In the genomic region with DNA sequence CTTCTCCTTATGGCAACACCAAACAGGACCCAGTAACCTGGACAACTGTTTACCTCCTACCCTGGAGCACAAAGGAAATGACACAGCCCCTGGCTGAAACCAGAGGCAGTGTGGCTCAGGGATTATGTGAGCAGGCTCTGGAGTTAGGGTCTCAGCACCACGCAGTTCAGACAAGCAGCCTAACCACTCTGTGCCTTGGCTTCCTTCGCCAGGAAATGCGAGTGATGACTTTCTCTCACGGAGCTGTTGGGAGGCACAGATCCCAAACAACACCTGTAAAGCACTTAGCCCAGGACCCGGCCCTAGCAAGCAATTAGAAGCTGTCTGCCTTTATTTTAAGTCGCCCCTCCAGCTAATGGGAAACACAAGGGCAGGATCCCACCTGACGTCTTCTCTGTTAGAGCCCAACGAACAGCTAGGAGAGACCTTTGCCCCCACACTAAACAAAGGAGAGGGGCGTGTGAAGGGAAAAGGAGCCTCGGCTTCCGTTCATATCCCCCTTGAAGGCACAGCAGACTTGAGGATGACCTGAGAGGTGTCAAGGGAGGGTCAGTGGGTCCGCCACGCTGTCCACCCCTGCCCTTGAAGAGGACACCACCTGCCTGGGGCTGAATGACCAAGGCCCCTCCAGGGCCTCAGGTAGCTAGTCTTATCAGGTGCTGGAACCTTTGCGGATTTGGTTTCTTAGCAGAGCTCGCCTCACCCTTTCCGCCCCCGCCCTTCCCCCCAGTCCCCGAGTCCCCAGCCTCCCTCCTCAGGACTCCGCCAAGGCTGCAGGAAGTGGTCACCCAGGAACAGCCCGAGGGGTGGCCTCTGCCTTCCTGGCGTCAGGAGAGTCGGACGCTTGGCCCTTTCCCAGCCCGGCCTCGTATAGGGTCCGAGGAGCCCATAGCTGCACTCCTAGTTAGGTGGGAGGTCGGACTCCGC, we compare ENCODE assay signal across 1 cellular context.
TF ChIP-seq lines count a peak whose summit lies in the region.

No MANE protein-coding gene starts in this region.

TF ChIP-seq in SK-N-SH, 30 proteins besides CTCF, POLR2A, EP300 and RAD21:
- no peak for TF ChIP-seq PBX3 (IDR thresholded peaks at IDR 0.05)
- TF ChIP-seq, protein P1, sequence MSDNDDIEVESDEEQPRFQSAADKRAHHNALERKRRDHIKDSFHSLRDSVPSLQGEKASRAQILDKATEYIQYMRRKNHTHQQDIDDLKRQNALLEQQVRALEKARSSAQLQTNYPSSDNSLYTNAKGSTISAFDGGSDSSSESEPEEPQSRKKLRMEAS (IDR thresholded peaks at IDR 0.05; ENCODE audit: low read depth): no peak
- no peak for TF ChIP-seq CHD2 (IDR thresholded peaks at IDR 0.05; ENCODE audit: low read length, partially characterized antibody)
- TF ChIP-seq TAF1 (IDR thresholded peaks at IDR 0.05; ENCODE audit: borderline replicate concordance, low read depth, low read length): no peak
- TF ChIP-seq SIN3A (IDR thresholded peaks at IDR 0.05; ENCODE audit: borderline replicate concordance, low read depth, low read length): no peak
- TF ChIP-seq IRF3 (IDR thresholded peaks at IDR 0.05; ENCODE audit: low read depth, low read length): no peak
- TF ChIP-seq ZBTB33 (IDR thresholded peaks at IDR 0.05; ENCODE audit: borderline replicate concordance, low read depth): no peak
- TF ChIP-seq, protein P2, sequence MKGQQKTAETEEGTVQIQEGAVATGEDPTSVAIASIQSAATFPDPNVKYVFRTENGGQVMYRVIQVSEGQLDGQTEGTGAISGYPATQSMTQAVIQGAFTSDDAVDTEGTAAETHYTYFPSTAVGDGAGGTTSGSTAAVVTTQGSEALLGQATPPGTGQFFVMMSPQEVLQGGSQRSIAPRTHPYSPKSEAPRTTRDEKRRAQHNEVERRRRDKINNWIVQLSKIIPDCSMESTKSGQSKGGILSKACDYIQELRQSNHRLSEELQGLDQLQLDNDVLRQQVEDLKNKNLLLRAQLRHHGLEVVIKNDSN (IDR thresholded peaks at IDR 0.05; ENCODE audit: borderline replicate concordance, low read depth): no peak
- TF ChIP-seq USF2 (IDR thresholded peaks at IDR 0.05; ENCODE audit: borderline replicate concordance, low read depth, low read length): no peak
- TF ChIP-seq GABPA (IDR thresholded peaks at IDR 0.05; ENCODE audit: low read depth): no peak
- no peak for TF ChIP-seq YY1 (IDR thresholded peaks at IDR 0.05; ENCODE audit: low read depth)
- no peak for TF ChIP-seq TEAD4 (IDR thresholded peaks at IDR 0.05; ENCODE audit: borderline replicate concordance, insufficient read depth)
- no peak for TF ChIP-seq NRF1 (IDR thresholded peaks at IDR 0.05; ENCODE audit: low read depth, low read length)
- no peak for TF ChIP-seq JUND (IDR thresholded peaks at IDR 0.05)
- no peak for TF ChIP-seq POLR2AphosphoS5 (IDR thresholded peaks at IDR 0.05; ENCODE audit: low read depth, low read length)
- no peak for TF ChIP-seq MXI1 (IDR thresholded peaks at IDR 0.05; ENCODE audit: low read depth, low read length)
- no peak for TF ChIP-seq FOSL2 (IDR thresholded peaks at IDR 0.05; ENCODE audit: borderline replicate concordance, low read depth)
- TF ChIP-seq, protein P3, sequence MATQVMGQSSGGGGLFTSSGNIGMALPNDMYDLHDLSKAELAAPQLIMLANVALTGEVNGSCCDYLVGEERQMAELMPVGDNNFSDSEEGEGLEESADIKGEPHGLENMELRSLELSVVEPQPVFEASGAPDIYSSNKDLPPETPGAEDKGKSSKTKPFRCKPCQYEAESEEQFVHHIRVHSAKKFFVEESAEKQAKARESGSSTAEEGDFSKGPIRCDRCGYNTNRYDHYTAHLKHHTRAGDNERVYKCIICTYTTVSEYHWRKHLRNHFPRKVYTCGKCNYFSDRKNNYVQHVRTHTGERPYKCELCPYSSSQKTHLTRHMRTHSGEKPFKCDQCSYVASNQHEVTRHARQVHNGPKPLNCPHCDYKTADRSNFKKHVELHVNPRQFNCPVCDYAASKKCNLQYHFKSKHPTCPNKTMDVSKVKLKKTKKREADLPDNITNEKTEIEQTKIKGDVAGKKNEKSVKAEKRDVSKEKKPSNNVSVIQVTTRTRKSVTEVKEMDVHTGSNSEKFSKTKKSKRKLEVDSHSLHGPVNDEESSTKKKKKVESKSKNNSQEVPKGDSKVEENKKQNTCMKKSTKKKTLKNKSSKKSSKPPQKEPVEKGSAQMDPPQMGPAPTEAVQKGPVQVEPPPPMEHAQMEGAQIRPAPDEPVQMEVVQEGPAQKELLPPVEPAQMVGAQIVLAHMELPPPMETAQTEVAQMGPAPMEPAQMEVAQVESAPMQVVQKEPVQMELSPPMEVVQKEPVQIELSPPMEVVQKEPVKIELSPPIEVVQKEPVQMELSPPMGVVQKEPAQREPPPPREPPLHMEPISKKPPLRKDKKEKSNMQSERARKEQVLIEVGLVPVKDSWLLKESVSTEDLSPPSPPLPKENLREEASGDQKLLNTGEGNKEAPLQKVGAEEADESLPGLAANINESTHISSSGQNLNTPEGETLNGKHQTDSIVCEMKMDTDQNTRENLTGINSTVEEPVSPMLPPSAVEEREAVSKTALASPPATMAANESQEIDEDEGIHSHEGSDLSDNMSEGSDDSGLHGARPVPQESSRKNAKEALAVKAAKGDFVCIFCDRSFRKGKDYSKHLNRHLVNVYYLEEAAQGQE (IDR thresholded peaks at IDR 0.05; ENCODE audit: low read depth, low read length): no peak
- TF ChIP-seq SMC3 (IDR thresholded peaks at IDR 0.05; ENCODE audit: low read depth, low read length): no peak
